In the genomic region with DNA sequence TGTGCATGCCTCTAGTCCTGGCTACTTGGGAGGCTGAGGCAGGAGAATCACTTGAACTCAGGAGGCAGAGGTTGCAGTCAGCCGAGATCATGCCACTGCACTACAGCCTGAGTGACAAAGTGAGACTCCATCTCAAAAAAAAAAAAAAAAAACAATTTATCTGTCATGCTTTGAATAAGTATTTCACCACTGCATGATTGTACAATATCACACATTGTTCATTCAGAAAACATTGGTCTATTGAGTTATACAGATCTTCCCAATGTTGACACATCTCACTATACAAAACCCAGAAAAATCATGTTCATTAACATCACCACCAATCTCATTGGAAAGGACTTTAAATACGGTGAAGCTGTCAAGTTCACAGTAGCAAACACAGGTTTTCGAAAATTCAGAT, we compare ENCODE assay signal across 1 cellular context.
TF ChIP-seq lines count a peak whose summit lies in the region.

No MANE protein-coding gene starts in this region.

TF ChIP-seq in IMR-90, 13 proteins besides CTCF, POLR2A, EP300 and RAD21 (continued from another document):
- TF ChIP-seq, protein P1, sequence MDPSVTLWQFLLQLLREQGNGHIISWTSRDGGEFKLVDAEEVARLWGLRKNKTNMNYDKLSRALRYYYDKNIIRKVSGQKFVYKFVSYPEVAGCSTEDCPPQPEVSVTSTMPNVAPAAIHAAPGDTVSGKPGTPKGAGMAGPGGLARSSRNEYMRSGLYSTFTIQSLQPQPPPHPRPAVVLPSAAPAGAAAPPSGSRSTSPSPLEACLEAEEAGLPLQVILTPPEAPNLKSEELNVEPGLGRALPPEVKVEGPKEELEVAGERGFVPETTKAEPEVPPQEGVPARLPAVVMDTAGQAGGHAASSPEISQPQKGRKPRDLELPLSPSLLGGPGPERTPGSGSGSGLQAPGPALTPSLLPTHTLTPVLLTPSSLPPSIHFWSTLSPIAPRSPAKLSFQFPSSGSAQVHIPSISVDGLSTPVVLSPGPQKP (IDR thresholded peaks at IDR 0.05; ENCODE audit: borderline replicate concordance, low read depth, low read length): no peak
- TF ChIP-seq CHD1 (IDR thresholded peaks at IDR 0.05; ENCODE audit: low read depth, low read length): no peak
TF ChIP-seq in IMR-90: peak in this region for 0.
